ENCODE assay signal across 21 cellular contexts in genomic region chr3:23479615-23480323, GRCh38.
A peak's percentile ranks its signal among the peaks of the same experiment; 100 is the strongest.
DNase-seq lines count a peak whose midpoint lies in the region; ATAC-seq and TF ChIP-seq lines count a peak whose summit lies in the region.
"Had no signal": no experiment of that assay in that cellular context is flagged by ENCODE, and none has a peak within 500 bp of the region (broad histone marks: within the 10 kb centered on the region; RNA-seq: fewer than 3 reads in every experiment).

No MANE protein-coding gene starts in this region.

- DNase-seq in DMS 273 (lab: John Stamatoyannopoulos, UW; ENCODE audit: unreplicated experiment) = peak; percentile 24
- DNase-seq in DMS 273 treated with DMSO at 0.1 percent for 48 hours (lab: John Stamatoyannopoulos, UW) = no peak
- no peak for DNase-seq in dorsolateral prefrontal cortex
- DNase-seq in nephron progenitor cell = no peak
- no peak for DNase-seq in NCI-H1048 (lab: John Stamatoyannopoulos, UW)
- DNase-seq in Caco-2 = no peak
- DNase-seq: BE2C; Calu3; CD8-positive, alpha-beta memory T cell; Kasumi-1; NCI-H1105; NCI-H1436 treated with DMSO at 0.1 percent for 48 hours; NCI-H187 treated with DMSO at 0.1 percent for 48 hours; NCI-H446 treated with DMSO at 0.1 percent for 48 hours; NCI-H526; NCI-H82; RPMI8226 had no signal

- H3K4me1 Mint-ChIP-seq in nephron progenitor cell = peaks cover 23% of the 10 kb centered on the region
- peaks cover 6% of the 10 kb centered on the region for H3K4me1 Mint-ChIP-seq in Caco-2 (ENCODE audit: low read depth, unreplicated experiment)

- H3K27me3 ChIP-seq in dorsolateral prefrontal cortex (no peaks in the 10 kb centered on the region), Caco-2 (replicated peaks; ENCODE audit: control insufficient read depth, insufficient read depth, low read length) (no peaks in the 10 kb centered on the region)
- H3K27me3 ChIP-seq: BE2C had no signal

- H3K36me3 Mint-ChIP-seq in nephron progenitor cell (ENCODE audit: low read depth) (peaks cover 17% of the 10 kb centered on the region), Caco-2 (ENCODE audit: insufficient read depth, unreplicated experiment) (peaks cover 5% of the 10 kb centered on the region)
- H3K36me3 Mint-ChIP-seq: CD8-positive, alpha-beta memory T cell had no signal

- H3K9me3 Mint-ChIP-seq in nephron progenitor cell = peaks cover 11% of the 10 kb centered on the region
- H3K9me3 Mint-ChIP-seq in Caco-2 (ENCODE audit: unreplicated experiment) = peaks cover 23% of the 10 kb centered on the region

- intact Hi-C loops in dorsolateral prefrontal cortex (cut with DNase I) (loop anchor here in 1 of 2 donors (10.0 kb wide), 1 partner anchor 135 kb away; no protein-coding TSS in a partner anchor), Caco-2 (cut with micrococcal nuclease; ENCODE audit: unreplicated experiment) (no loop called here)

- H3K9me3 ChIP-seq in Caco-2 = no peaks in the 10 kb centered on the region
- H3K9me3 ChIP-seq: BE2C had no signal

- H3K27ac Mint-ChIP-seq in nephron progenitor cell (peak overlapping the region; percentile 65), Caco-2 (ENCODE audit: unreplicated experiment) (no peak overlapping the region)
- H3K27ac Mint-ChIP-seq: CD14-positive monocyte; CD8-positive, alpha-beta memory T cell had no signal

- H3K27me3 Mint-ChIP-seq in nephron progenitor cell (ENCODE audit: low read depth, poor library complexity) = no peaks in the 10 kb centered on the region
- H3K27me3 Mint-ChIP-seq in Caco-2 (ENCODE audit: insufficient read depth, unreplicated experiment) = no peaks in the 10 kb centered on the region

- ATAC-seq in GM18867 (IDR thresholded peaks at IDR 0.05; ENCODE audit: unreplicated experiment) = no peak
- ATAC-seq: K562 had no signal

- no TSS peak for BruUV-seq in Caco-2 (replicated peaks; lab: Mats Ljungman, UMichigan)

- TF ChIP-seq CTCF in dorsolateral prefrontal cortex (IDR thresholded peaks at IDR 0.05 in 54 of 56, conservative IDR thresholded peaks at IDR 0.05 in 2 of 56; ENCODE audit: low read depth in 1 of 56, partially characterized antibody in 56 of 56) (no peak), nephron progenitor cell (IDR thresholded peaks at IDR 0.05) (no peak), Caco-2 (IDR thresholded peaks at IDR 0.05; ENCODE audit: insufficient read depth in 1 of 2, low read depth in 1 of 2, low read length in 1 of 2, severe bottlenecking in 1 of 2, unreplicated experiment in 1 of 2) (no peak)

- POLR2A ChIA-PET in Caco-2 (lab: Charles Lee) = no interaction called here

- CTCF ChIA-PET in Caco-2 (lab: Charles Lee) = no interaction called here

- H3K4me3 ChIP-seq in dorsolateral prefrontal cortex (peak overlapping the region in 5 of 59 donors; percentile 41 to 57 (median 43)), Caco-2 (ENCODE audit: low read depth, low read length) (no peak overlapping the region)
- H3K4me3 ChIP-seq: K562 had no signal

- no peaks in the 10 kb centered on the region for H3K4me1 ChIP-seq in Caco-2
- H3K4me1 ChIP-seq: BE2C had no signal

- no peaks in the 10 kb centered on the region; the same call in 1 of the 2 replicates for H3K36me3 ChIP-seq in Caco-2 (ENCODE audit: control insufficient read depth, insufficient read depth, low read length)
- H3K36me3 ChIP-seq: BE2C had no signal

- H3K27ac ChIP-seq in dorsolateral prefrontal cortex = peak overlapping the region in 57 of 59 donors; percentile 28 to 93 (median 82)
- H3K27ac ChIP-seq: 22Rv1 had no signal

- H3K4me3 Mint-ChIP-seq in nephron progenitor cell (no peak overlapping the region), Caco-2 (ENCODE audit: unreplicated experiment) (no peak overlapping the region)
- H3K4me3 Mint-ChIP-seq: CD14-positive monocyte; CD8-positive, alpha-beta memory T cell had no signal
